Comparison of ENCODE assay signal across 29 cellular contexts in the genomic region with DNA sequence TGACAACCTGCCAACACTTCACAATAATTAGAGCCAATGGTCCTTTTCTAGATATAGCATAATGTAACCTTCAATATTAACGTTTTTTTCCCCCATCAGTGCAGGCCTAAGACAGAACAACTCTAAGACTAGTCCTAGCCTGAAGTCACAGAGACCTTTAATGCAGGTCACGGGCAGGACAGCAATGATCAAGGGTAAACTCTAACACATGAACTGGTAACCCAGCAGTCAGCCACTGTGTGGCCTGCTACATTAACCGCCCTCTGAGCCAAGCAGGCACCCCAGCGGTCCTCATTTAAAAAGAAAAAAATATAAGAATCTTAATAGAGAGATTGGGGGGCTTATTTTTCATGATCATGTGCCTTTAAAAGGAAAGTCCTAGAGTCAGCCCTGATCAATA.
"Had no signal": no experiment of that assay in that cellular context is flagged by ENCODE, and none has a peak within 500 bp of the region (broad histone marks: within the 10 kb centered on the region; RNA-seq: fewer than 3 reads in every experiment).

No MANE protein-coding gene starts in this region.

- DNase-seq: activated CD4-positive, alpha-beta memory T cell treated with anti-CD3 and anti-CD28 coated beads for 36 hours; activated CD4-positive, alpha-beta T cell treated with anti-CD3 and anti-CD28 coated beads, Interleukin-2, amount 10 ng/mL, durations not matched to agents 7 days and 5 days; activated CD4-positive, CD25-positive, alpha-beta regulatory T cell; activated CD8-positive, alpha-beta memory T cell treated with anti-CD3 and anti-CD28 coated beads for 24 hours; activated effector memory CD4-positive, alpha-beta T cell treated with anti-CD3 and anti-CD28 coated beads, Interleukin-2, amount 50 U/mL, for 16 hours; activated naive CD4-positive, alpha-beta T cell treated with Interleukin-2 at 50 U/mL for 16 hours; activated naive CD8-positive, alpha-beta T cell treated with anti-CD3 and anti-CD28 coated beads, Interleukin-2, amount 50 U/mL, for 24 hours; activated T-cell treated with anti-CD3 and anti-CD28 coated beads, Interleukin-2, amount 50 U/mL, for 4 hours; amygdala; brain microvascular endothelial cell; Kasumi-1; KBM-7; NCI-H1105 treated with DMSO at 0.1 percent for 48 hours; NCI-H1436 treated with DMSO at 0.1 percent for 48 hours; NCI-H187; NCI-H2081; NCI-H2227 treated with DMSO at 0.1 percent for 48 hours; NCI-H446 treated with DMSO at 0.1 percent for 48 hours; NCI-H524 treated with DMSO at 0.1 percent for 48 hours; NCI-H748 treated with DMSO at 0.1 percent for 48 hours; Right ventricle myocardium superior; SJCRH30; SK-N-SH; T-helper 1 cell had no signal

- H3K9me3 ChIP-seq: SJCRH30, SK-N-SH had no signal

- H3K4me1 ChIP-seq: SJCRH30 had no signal

- H3K27me3 ChIP-seq: brain microvascular endothelial cell, cardiac muscle cell had no signal

- H3K27ac ChIP-seq: brain microvascular endothelial cell, cardiac muscle cell, RWPE1, SJCRH30, VCaP had no signal

- H3K4me3 ChIP-seq: cardiac muscle cell, SJCRH30 had no signal

- H3K9me2 ChIP-seq: SK-N-SH had no signal

- H3K4me2 ChIP-seq: SK-N-SH had no signal

- H3K4me3 Mint-ChIP-seq: activated CD4-positive, alpha-beta memory T cell treated with anti-CD3 and anti-CD28 coated beads for 36 hours; activated CD4-positive, alpha-beta T cell treated with anti-CD3 and anti-CD28 coated beads, Interleukin-2, amount 10 ng/mL, durations not matched to agents 7 days and 5 days; activated naive CD8-positive, alpha-beta T cell treated with anti-CD3 and anti-CD28 coated beads, Interleukin-2, amount 50 U/mL, for 24 hours; activated T-cell treated with anti-CD3 and anti-CD28 coated beads, Interleukin-2, amount 50 U/mL, for 4 hours had no signal

- H3K27me3 Mint-ChIP-seq: activated CD4-positive, alpha-beta T cell treated with anti-CD3 and anti-CD28 coated beads, Interleukin-2, amount 10 ng/mL, durations not matched to agents 7 days and 5 days; activated naive CD8-positive, alpha-beta T cell treated with anti-CD3 and anti-CD28 coated beads, Interleukin-2, amount 50 U/mL, for 24 hours had no signal

- H3K4me1 Mint-ChIP-seq: activated CD4-positive, alpha-beta T cell treated with anti-CD3 and anti-CD28 coated beads, Interleukin-2, amount 10 ng/mL, durations not matched to agents 7 days and 5 days; activated naive CD8-positive, alpha-beta T cell treated with anti-CD3 and anti-CD28 coated beads, Interleukin-2, amount 50 U/mL, for 24 hours had no signal

- H3K27ac Mint-ChIP-seq: activated CD4-positive, alpha-beta memory T cell treated with anti-CD3 and anti-CD28 coated beads for 36 hours; activated CD4-positive, alpha-beta T cell treated with anti-CD3 and anti-CD28 coated beads, Interleukin-2, amount 10 ng/mL, durations not matched to agents 7 days and 5 days; activated naive CD4-positive, alpha-beta T cell treated with anti-CD3 and anti-CD28 coated beads, Interleukin-2, amount 50 U/mL, for 72 hours; activated naive CD8-positive, alpha-beta T cell treated with anti-CD3 and anti-CD28 coated beads, Interleukin-2, amount 50 U/mL, for 24 hours had no signal

- ATAC-seq: activated naive CD4-positive, alpha-beta T cell treated with anti-CD3 and anti-CD28 coated beads, Interleukin-2, amount 50 U/mL, for 72 hours; activated naive CD8-positive, alpha-beta T cell treated with anti-CD3 and anti-CD28 coated beads, Interleukin-2, amount 50 U/mL, for 24 hours; activated T-cell treated with anti-CD3 and anti-CD28 coated beads, Interleukin-2, amount 50 U/mL, for 4 hours; Panc1 had no signal

- H3K9me3 Mint-ChIP-seq: activated CD4-positive, alpha-beta memory T cell treated with anti-CD3 and anti-CD28 coated beads for 36 hours; activated CD4-positive, alpha-beta T cell treated with anti-CD3 and anti-CD28 coated beads, Interleukin-2, amount 10 ng/mL, durations not matched to agents 7 days and 5 days; activated naive CD4-positive, alpha-beta T cell treated with anti-CD3 and anti-CD28 coated beads, Interleukin-2, amount 50 U/mL, for 72 hours; activated naive CD8-positive, alpha-beta T cell treated with anti-CD3 and anti-CD28 coated beads, Interleukin-2, amount 50 U/mL, for 24 hours; activated T-cell treated with anti-CD3 and anti-CD28 coated beads, Interleukin-2, amount 50 U/mL, for 4 hours had no signal

- H3K9ac ChIP-seq: SK-N-SH had no signal

- H3K36me3 ChIP-seq: brain microvascular endothelial cell, cardiac muscle cell, SJCRH30 had no signal

- H3K36me3 Mint-ChIP-seq: activated CD4-positive, alpha-beta memory T cell treated with anti-CD3 and anti-CD28 coated beads for 36 hours; activated naive CD4-positive, alpha-beta T cell treated with anti-CD3 and anti-CD28 coated beads, Interleukin-2, amount 50 U/mL, for 72 hours had no signal
